Comparison of ENCODE assay signal across 1 cellular context in the genomic region with DNA sequence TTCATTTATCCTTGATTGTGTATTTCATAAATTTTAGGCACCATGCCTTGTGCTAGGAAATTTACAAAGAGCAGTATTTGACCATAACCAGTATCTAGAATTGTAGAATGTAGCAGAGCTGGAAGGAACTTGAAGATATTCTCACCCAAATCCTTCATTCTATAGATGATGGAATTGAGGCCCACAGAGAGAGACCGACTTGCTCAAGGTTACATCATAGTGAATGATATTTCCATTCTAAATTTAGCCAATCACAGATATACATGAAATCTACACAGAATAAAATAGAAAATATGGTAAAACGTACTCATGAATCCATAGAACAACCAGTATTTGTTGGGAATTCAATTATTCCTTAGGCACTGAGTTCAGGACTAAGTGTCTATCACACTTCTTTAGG.
TF ChIP-seq lines count a peak whose summit lies in the region.

No MANE protein-coding gene starts in this region.

TF ChIP-seq in GM23338, 12 proteins besides CTCF, POLR2A, EP300 and RAD21 (continued from another document):
- TF ChIP-seq ZNF462 (CRISPR knock-in tag; IDR thresholded peaks at IDR 0.05) (no peak), STAT1 (IDR thresholded peaks at IDR 0.05; ENCODE audit: unreplicated experiment) (no peak), CREB1 (CRISPR knock-in tag; IDR thresholded peaks at IDR 0.05; ENCODE audit: low read depth) (no peak)
